1 cellular context compared by ENCODE assay signal in the genomic region with DNA sequence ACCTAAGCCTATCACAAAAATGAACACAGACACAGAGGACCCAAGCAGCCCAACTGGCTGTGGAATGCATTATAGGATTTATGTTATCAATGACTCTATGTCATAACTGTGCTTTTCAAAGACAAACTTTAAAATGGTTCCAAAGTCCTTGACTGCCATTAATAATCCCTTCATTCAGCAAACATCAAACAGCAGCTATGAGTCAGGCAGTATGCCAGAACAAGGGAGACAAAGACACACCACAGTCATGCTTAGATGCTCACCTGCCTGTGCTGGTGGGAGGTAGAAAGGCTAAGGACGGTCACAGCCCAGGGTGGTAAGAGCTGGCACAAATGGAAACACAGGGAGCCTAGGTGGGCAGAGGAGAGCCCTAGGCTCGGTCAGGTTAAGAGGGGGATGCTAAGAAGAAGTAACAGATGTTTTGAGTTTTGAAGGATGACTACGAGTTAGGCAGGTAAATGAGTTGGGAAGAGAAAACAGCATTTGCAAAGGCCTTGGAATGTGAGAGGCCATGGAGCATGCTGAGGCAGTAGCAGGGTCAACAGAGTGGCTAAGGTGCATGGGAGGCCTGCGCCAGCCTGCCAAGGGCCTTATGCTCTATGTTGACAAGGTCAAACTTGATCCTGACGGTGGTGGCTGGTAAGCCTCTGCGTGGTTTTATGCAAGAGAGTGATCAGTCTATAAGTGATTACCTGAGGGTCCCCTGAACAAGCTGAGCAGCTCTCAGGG.
TF ChIP-seq lines count a peak whose summit lies in the region.

No MANE protein-coding gene starts in this region.

TF ChIP-seq in HepG2, 621 proteins besides CTCF, POLR2A, EP300 and RAD21 (continued from another document and continues in another):
- TF ChIP-seq, protein P1, sequence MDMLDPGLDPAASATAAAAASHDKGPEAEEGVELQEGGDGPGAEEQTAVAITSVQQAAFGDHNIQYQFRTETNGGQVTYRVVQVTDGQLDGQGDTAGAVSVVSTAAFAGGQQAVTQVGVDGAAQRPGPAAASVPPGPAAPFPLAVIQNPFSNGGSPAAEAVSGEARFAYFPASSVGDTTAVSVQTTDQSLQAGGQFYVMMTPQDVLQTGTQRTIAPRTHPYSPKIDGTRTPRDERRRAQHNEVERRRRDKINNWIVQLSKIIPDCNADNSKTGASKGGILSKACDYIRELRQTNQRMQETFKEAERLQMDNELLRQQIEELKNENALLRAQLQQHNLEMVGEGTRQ (IDR thresholded peaks at IDR 0.05; ENCODE audit: low read depth, low read length), result no peak
- TF ChIP-seq, protein P1 (CRISPR knock-in tag; IDR thresholded peaks at IDR 0.05; ENCODE audit: borderline replicate concordance), result no peak
- TF ChIP-seq, protein P2, sequence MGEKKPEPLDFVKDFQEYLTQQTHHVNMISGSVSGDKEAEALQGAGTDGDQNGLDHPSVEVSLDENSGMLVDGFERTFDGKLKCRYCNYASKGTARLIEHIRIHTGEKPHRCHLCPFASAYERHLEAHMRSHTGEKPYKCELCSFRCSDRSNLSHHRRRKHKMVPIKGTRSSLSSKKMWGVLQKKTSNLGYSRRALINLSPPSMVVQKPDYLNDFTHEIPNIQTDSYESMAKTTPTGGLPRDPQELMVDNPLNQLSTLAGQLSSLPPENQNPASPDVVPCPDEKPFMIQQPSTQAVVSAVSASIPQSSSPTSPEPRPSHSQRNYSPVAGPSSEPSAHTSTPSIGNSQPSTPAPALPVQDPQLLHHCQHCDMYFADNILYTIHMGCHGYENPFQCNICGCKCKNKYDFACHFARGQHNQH (CRISPR knock-in tag; IDR thresholded peaks at IDR 0.05), result 0 out of 2 replicates have a peak, but pooled peaks have one; percentile 36
- peak; percentile 62 for TF ChIP-seq SAP130 (CRISPR knock-in tag; IDR thresholded peaks at IDR 0.05; ENCODE audit: low read depth)
- TF ChIP-seq, protein P3, sequence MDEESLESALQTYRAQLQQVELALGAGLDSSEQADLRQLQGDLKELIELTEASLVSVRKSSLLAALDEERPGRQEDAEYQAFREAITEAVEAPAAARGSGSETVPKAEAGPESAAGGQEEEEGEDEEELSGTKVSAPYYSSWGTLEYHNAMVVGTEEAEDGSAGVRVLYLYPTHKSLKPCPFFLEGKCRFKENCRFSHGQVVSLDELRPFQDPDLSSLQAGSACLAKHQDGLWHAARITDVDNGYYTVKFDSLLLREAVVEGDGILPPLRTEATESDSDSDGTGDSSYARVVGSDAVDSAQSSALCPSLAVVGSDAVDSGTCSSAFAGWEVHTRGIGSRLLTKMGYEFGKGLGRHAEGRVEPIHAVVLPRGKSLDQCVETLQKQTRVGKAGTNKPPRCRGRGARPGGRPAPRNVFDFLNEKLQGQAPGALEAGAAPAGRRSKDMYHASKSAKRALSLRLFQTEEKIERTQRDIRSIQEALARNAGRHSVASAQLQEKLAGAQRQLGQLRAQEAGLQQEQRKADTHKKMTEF (CRISPR knock-in tag; IDR thresholded peaks at IDR 0.05), result peak; percentile 65
- TF ChIP-seq ADNP (CRISPR knock-in tag; IDR thresholded peaks at IDR 0.05), result no peak
- TF ChIP-seq CC2D1A (CRISPR knock-in tag; IDR thresholded peaks at IDR 0.05), result no peak
- TF ChIP-seq, protein P4, sequence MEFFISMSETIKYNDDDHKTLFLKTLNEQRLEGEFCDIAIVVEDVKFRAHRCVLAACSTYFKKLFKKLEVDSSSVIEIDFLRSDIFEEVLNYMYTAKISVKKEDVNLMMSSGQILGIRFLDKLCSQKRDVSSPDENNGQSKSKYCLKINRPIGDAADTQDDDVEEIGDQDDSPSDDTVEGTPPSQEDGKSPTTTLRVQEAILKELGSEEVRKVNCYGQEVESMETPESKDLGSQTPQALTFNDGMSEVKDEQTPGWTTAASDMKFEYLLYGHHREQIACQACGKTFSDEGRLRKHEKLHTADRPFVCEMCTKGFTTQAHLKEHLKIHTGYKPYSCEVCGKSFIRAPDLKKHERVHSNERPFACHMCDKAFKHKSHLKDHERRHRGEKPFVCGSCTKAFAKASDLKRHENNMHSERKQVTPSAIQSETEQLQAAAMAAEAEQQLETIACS (CRISPR knock-in tag; IDR thresholded peaks at IDR 0.05), result no peak
- TF ChIP-seq, protein P5, sequence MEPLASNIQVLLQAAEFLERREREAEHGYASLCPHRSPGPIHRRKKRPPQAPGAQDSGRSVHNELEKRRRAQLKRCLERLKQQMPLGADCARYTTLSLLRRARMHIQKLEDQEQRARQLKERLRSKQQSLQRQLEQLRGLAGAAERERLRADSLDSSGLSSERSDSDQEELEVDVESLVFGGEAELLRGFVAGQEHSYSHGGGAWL (CRISPR knock-in tag; IDR thresholded peaks at IDR 0.05), result no peak
- TF ChIP-seq, protein P6, sequence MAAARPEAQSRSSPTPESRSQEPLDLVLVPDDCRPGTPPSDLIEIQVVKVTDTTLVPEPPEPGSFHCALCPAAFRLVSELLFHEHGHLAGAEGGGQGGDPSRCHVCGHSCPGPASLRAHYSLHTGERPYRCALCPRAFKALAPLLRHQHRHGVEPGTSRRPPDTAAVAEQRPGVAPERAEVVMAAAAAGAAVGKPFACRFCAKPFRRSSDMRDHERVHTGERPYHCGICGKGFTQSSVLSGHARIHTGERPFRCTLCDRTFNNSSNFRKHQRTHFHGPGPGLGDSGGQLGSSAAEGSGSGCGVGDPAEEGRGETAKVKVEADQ (CRISPR knock-in tag; IDR thresholded peaks at IDR 0.05; ENCODE audit: borderline replicate concordance), result no peak
- no peak for TF ChIP-seq ZNF766 (CRISPR knock-in tag; IDR thresholded peaks at IDR 0.05; ENCODE audit: borderline replicate concordance)
- 0 out of 2 replicates have a peak, but pooled peaks have one; percentile 29 for TF ChIP-seq ZNF124 (CRISPR knock-in tag; IDR thresholded peaks at IDR 0.05)
- TF ChIP-seq, protein P7, sequence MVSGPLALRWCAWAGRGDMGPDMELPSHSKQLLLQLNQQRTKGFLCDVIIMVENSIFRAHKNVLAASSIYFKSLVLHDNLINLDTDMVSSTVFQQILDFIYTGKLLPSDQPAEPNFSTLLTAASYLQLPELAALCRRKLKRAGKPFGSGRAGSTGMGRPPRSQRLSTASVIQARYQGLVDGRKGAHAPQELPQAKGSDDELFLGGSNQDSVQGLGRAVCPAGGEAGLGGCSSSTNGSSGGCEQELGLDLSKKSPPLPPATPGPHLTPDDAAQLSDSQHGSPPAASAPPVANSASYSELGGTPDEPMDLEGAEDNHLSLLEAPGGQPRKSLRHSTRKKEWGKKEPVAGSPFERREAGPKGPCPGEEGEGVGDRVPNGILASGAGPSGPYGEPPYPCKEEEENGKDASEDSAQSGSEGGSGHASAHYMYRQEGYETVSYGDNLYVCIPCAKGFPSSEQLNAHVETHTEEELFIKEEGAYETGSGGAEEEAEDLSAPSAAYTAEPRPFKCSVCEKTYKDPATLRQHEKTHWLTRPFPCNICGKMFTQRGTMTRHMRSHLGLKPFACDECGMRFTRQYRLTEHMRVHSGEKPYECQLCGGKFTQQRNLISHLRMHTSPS (CRISPR knock-in tag; IDR thresholded peaks at IDR 0.05; ENCODE audit: low read depth), result no peak; the same call in 1 of the 2 replicates
- no peak for TF ChIP-seq KLF13 (CRISPR knock-in tag; IDR thresholded peaks at IDR 0.05)
- TF ChIP-seq ZNF724P (CRISPR knock-in tag; IDR thresholded peaks at IDR 0.05; ENCODE audit: borderline replicate concordance), result no peak
- no peak for TF ChIP-seq ZNF883 (CRISPR knock-in tag; IDR thresholded peaks at IDR 0.05; ENCODE audit: not compliant biosample characterization)
- no peak for TF ChIP-seq ZNF674 (CRISPR knock-in tag; IDR thresholded peaks at IDR 0.05; ENCODE audit: low read depth)
- TF ChIP-seq, protein P8, sequence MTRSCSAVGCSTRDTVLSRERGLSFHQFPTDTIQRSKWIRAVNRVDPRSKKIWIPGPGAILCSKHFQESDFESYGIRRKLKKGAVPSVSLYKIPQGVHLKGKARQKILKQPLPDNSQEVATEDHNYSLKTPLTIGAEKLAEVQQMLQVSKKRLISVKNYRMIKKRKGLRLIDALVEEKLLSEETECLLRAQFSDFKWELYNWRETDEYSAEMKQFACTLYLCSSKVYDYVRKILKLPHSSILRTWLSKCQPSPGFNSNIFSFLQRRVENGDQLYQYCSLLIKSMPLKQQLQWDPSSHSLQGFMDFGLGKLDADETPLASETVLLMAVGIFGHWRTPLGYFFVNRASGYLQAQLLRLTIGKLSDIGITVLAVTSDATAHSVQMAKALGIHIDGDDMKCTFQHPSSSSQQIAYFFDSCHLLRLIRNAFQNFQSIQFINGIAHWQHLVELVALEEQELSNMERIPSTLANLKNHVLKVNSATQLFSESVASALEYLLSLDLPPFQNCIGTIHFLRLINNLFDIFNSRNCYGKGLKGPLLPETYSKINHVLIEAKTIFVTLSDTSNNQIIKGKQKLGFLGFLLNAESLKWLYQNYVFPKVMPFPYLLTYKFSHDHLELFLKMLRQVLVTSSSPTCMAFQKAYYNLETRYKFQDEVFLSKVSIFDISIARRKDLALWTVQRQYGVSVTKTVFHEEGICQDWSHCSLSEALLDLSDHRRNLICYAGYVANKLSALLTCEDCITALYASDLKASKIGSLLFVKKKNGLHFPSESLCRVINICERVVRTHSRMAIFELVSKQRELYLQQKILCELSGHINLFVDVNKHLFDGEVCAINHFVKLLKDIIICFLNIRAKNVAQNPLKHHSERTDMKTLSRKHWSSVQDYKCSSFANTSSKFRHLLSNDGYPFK (CRISPR knock-in tag; IDR thresholded peaks at IDR 0.05; ENCODE audit: borderline replicate concordance), result no peak
- TF ChIP-seq ZNF792 (CRISPR knock-in tag; IDR thresholded peaks at IDR 0.05), result no peak
- TF ChIP-seq TAF15 (IDR thresholded peaks at IDR 0.05; ENCODE audit: low read depth, low read length, poor library complexity, severe bottlenecking), result no peak
- TF ChIP-seq, protein P9, sequence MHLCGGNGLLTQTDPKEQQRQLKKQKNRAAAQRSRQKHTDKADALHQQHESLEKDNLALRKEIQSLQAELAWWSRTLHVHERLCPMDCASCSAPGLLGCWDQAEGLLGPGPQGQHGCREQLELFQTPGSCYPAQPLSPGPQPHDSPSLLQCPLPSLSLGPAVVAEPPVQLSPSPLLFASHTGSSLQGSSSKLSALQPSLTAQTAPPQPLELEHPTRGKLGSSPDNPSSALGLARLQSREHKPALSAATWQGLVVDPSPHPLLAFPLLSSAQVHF (CRISPR knock-in tag; IDR thresholded peaks at IDR 0.05), result no peak
- no peak for TF ChIP-seq ZNF343 (CRISPR knock-in tag; IDR thresholded peaks at IDR 0.05)
- TF ChIP-seq, protein P10, sequence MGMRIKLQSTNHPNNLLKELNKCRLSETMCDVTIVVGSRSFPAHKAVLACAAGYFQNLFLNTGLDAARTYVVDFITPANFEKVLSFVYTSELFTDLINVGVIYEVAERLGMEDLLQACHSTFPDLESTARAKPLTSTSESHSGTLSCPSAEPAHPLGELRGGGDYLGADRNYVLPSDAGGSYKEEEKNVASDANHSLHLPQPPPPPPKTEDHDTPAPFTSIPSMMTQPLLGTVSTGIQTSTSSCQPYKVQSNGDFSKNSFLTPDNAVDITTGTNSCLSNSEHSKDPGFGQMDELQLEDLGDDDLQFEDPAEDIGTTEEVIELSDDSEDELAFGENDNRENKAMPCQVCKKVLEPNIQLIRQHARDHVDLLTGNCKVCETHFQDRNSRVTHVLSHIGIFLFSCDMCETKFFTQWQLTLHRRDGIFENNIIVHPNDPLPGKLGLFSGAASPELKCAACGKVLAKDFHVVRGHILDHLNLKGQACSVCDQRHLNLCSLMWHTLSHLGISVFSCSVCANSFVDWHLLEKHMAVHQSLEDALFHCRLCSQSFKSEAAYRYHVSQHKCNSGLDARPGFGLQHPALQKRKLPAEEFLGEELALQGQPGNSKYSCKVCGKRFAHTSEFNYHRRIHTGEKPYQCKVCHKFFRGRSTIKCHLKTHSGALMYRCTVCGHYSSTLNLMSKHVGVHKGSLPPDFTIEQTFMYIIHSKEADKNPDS (CRISPR knock-in tag; IDR thresholded peaks at IDR 0.05), result no peak
- TF ChIP-seq REPIN1 (CRISPR knock-in tag; IDR thresholded peaks at IDR 0.05; ENCODE audit: borderline replicate concordance, low read depth), result no peak
- no peak for TF ChIP-seq SRSF1 (optimal IDR thresholded peaks at IDR 0.05; ENCODE audit: low read depth, low read length)
- no peak for TF ChIP-seq DNMT3B (CRISPR knock-in tag; conservative IDR thresholded peaks at IDR 0.05)
- TF ChIP-seq EZH2 (conservative IDR thresholded peaks at IDR 0.05; ENCODE audit: low read depth, low read length), result no peak
- peak; percentile 27 for TF ChIP-seq XRCC5 (optimal IDR thresholded peaks at IDR 0.05; ENCODE audit: low read length)
- TF ChIP-seq DPF2 (CRISPR knock-in tag; IDR thresholded peaks at IDR 0.05; ENCODE audit: borderline replicate concordance, low read depth), result peak; percentile 54; the same call in 1 of the 2 replicates
- no peak; the same call in 1 of the 2 replicates for TF ChIP-seq ZNF331 (CRISPR knock-in tag; IDR thresholded peaks at IDR 0.05)
- peak; percentile 55 for TF ChIP-seq GATAD2A (CRISPR knock-in tag; IDR thresholded peaks at IDR 0.05)
- TF ChIP-seq ZNF382 (CRISPR knock-in tag; IDR thresholded peaks at IDR 0.05; ENCODE audit: borderline replicate concordance), result no peak
- TF ChIP-seq ZNF17 (CRISPR knock-in tag; IDR thresholded peaks at IDR 0.05), result no peak
- TF ChIP-seq ATF1 (CRISPR knock-in tag; IDR thresholded peaks at IDR 0.05), result no peak
- TF ChIP-seq ZNF558 (CRISPR knock-in tag; IDR thresholded peaks at IDR 0.05; ENCODE audit: borderline replicate concordance), result no peak
- no peak for TF ChIP-seq MTA3 (CRISPR knock-in tag; IDR thresholded peaks at IDR 0.05)
- TF ChIP-seq, protein P11, sequence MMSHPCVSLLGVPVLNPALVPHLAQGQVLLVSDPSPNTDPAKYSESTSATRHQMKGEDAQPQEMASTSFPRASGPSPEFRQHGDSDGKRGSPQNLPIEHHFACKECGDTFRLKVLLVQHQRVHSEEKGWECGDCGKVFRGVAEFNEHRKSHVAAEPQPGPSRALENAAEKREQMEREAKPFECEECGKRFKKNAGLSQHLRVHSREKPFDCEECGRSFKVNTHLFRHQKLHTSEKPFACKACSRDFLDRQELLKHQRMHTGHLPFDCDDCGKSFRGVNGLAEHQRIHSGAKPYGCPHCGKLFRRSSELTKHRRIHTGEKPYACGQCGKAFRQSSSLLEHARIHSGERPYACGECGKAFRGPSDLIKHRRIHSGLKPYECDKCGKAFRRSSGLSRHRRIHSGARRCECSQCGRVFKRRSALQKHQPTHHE (CRISPR knock-in tag; IDR thresholded peaks at IDR 0.05; ENCODE audit: borderline replicate concordance), result no peak
- no peak for TF ChIP-seq ZNF768 (CRISPR knock-in tag; IDR thresholded peaks at IDR 0.05)
- TF ChIP-seq FOSL2 (CRISPR knock-in tag; IDR thresholded peaks at IDR 0.05), result peak; percentile 89
- TF ChIP-seq, protein P12, sequence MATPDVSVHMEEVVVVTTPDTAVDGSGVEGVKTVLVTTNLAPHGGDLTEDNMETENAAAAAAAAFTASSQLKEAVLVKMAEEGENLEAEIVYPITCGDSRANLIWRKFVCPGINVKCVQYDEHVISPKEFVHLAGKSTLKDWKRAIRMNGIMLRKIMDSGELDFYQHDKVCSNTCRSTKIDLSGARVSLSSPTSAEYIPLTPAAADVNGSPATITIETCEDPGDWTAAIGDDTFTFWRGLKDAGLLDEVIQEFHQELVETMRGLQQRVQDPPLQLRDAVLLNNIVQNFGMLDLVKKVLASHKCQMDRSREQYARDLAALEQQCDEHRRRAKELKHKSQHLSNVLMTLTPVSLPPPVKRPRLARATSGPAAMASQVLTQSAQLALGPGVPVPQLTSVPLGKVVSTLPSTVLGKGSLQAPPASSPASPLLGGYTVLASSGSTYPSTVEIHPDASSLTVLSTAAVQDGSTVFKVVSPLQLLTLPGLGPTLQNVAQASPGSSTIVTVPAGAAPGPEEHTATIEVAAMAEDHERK (CRISPR knock-in tag; IDR thresholded peaks at IDR 0.05; ENCODE audit: low read depth), result no peak
- no peak for TF ChIP-seq WIZ (CRISPR knock-in tag; IDR thresholded peaks at IDR 0.05)
- TF ChIP-seq IRF2 (CRISPR knock-in tag; IDR thresholded peaks at IDR 0.05), result peak; percentile 23; the same call in 1 of the 2 replicates
